ENCODE assay signal across 31 cellular contexts in the genomic region with DNA sequence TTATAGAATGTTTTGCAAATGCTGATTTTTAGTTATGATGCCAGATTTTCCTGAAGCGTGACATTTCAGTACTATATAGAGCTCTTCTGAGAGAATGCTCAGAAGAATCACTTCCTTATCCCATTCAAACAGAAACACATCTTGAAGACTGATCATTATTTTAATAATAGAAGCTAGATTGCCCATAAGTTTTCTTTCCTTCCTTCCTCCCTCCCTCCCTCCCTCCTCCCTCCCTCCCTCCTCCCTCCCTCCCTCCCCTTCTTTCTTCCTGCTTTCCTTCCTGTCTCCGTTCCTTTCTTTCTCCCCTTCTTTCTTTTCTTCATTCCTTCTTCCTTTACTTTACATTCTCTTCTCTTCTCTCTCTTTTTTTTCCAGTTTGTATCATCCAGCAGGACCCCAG.
"Had no signal": no experiment of that assay in that cellular context is flagged by ENCODE, and none has a peak within 500 bp of the region (broad histone marks: within the 10 kb centered on the region; RNA-seq: fewer than 3 reads in every experiment).

No MANE protein-coding gene starts in this region.

- H3K4me3 ChIP-seq: neural progenitor cell, ovary, psoas muscle, skin epidermis, smooth muscle cell, spleen, suprapubic skin, testis, tibial artery, transverse colon, upper lobe of right lung, uterus had no signal

- H2AFZ ChIP-seq: neural progenitor cell, parathyroid adenoma had no signal

- H3K27me3 ChIP-seq: neural progenitor cell, ovary, spleen, suprapubic skin, testis, tibial artery, transverse colon, upper lobe of right lung, uterus had no signal

- H3K36me3 Mint-ChIP-seq: naive thymus-derived CD8-positive, alpha-beta T cell; neural progenitor cell; stimulated activated memory B cell treated with anti-CD40 and anti-IgM and Interleukin-4, amounts not matched to agents 10 μg/mL and 1 μg/mL and 100 μg/mL, for 72 hours; type B pancreatic cell had no signal

- DNase-seq: naive thymus-derived CD8-positive, alpha-beta T cell; occipital lobe; ovary; posterior cingulate gyrus; psoas muscle; right cardiac atrium; spleen; stimulated activated CD4-positive, alpha-beta T cell treated with anti-CD3 and anti-CD28 coated beads, Interleukin-12 subunit alpha, Interleukin-12 subunit beta, amount 100 ng/mL, for 4 hours; stimulated activated CD4-positive, alpha-beta T cell treated with anti-CD3 and anti-CD28 coated beads, Interleukin-1b, Interleukin-23, amount 100 ng/mL, for 48 hours; stimulated activated CD4-positive, alpha-beta T cell treated with anti-CD3 and anti-CD28 coated beads, Interleukin-4, amount 100 ng/mL, for 1 hour; stimulated activated CD4-positive, alpha-beta T cell treated with anti-CD3 and anti-CD28 coated beads, Interleukin-4, amount 100 ng/mL, for 4 hours; stimulated activated CD8-positive, alpha-beta memory T cell treated with anti-CD3 and anti-CD28 coated beads, Interleukin-4, amount 100 ng/mL, for 48 hours; stimulated activated naive CD4-positive, alpha-beta T cell; stimulated activated naive CD8-positive, alpha-beta T cell treated with anti-CD3 and anti-CD28 coated beads, Interleukin-15, amount 100 ng/mL, for 72 hours; stimulated activated naive CD8-positive, alpha-beta T cell treated with anti-CD3 and anti-CD28 coated beads, Interleukin-15, Interleukin-2, amounts not matched to agents 100 U/mL and 50 U/mL, for 24 hours; substantia nigra; testis; tibial artery; transverse colon; upper lobe of right lung; uterus had no signal

- H3K27ac ChIP-seq: neural progenitor cell, ovary, parathyroid adenoma, psoas muscle, skin epidermis, spleen, suprapubic skin, testis, tibial artery, transverse colon, upper lobe of right lung, uterus had no signal

- H3K9me3 Mint-ChIP-seq: neural progenitor cell, type B pancreatic cell had no signal

- H3K9ac ChIP-seq: neural progenitor cell, parathyroid adenoma had no signal

- H3K79me2 ChIP-seq: parathyroid adenoma had no signal

- H3K9me3 ChIP-seq: ovary, psoas muscle, suprapubic skin, testis, tibial artery, transverse colon, upper lobe of right lung, uterus had no signal

- ATAC-seq: naive thymus-derived CD8-positive, alpha-beta T cell; natural killer cell treated with Interleukin-12 subunit alpha and Interleukin-12 subunit beta and Interleukin-15 and Interleukin-18, amount 100 ng/mL, for 72 hours; psoas muscle; right cardiac atrium; sciatic nerve; stimulated activated memory B cell treated with anti-CD40 and anti-IgM and Interleukin-4, amounts not matched to agents 10 μg/mL and 1 μg/mL and 100 μg/mL, for 72 hours; stimulated activated naive CD8-positive, alpha-beta T cell treated with anti-CD3 and anti-CD28 coated beads, Interleukin-15, amount 100 ng/mL, for 72 hours; stimulated activated naive CD8-positive, alpha-beta T cell treated with anti-CD3 and anti-CD28 coated beads, Interleukin-15, Interleukin-2, amounts not matched to agents 100 U/mL and 50 U/mL, for 24 hours; upper lobe of right lung had no signal

- H3K27me3 Mint-ChIP-seq: stimulated activated memory B cell treated with anti-CD40 and anti-IgM and Interleukin-4, amounts not matched to agents 10 μg/mL and 1 μg/mL and 100 μg/mL, for 72 hours; stimulated activated naive CD8-positive, alpha-beta T cell treated with anti-CD3 and anti-CD28 coated beads, Interleukin-15, amount 100 ng/mL, for 72 hours had no signal

- H3K4me3 Mint-ChIP-seq: naive thymus-derived CD8-positive, alpha-beta T cell; natural killer cell treated with Interleukin-12 subunit alpha and Interleukin-12 subunit beta and Interleukin-15 and Interleukin-18, amount 100 ng/mL, for 72 hours; neural progenitor cell; stimulated activated memory B cell treated with anti-CD40 and anti-IgM and Interleukin-4, amounts not matched to agents 10 μg/mL and 1 μg/mL and 100 μg/mL, for 72 hours; stimulated activated naive CD8-positive, alpha-beta T cell treated with anti-CD3 and anti-CD28 coated beads, Interleukin-15, amount 100 ng/mL, for 72 hours; type B pancreatic cell had no signal

- H3K4me1 Mint-ChIP-seq: naive thymus-derived CD8-positive, alpha-beta T cell; stimulated activated memory B cell treated with anti-CD40 and anti-IgM and Interleukin-4, amounts not matched to agents 10 μg/mL and 1 μg/mL and 100 μg/mL, for 72 hours; stimulated activated naive CD8-positive, alpha-beta T cell treated with anti-CD3 and anti-CD28 coated beads, Interleukin-15, amount 100 ng/mL, for 72 hours had no signal

- H3K4me1 ChIP-seq: neural progenitor cell, parathyroid adenoma, psoas muscle, spleen, suprapubic skin, testis, tibial artery, transverse colon, upper lobe of right lung, uterus had no signal

- H3K36me3 ChIP-seq: neural progenitor cell, ovary, spleen, suprapubic skin, tibial artery, transverse colon, upper lobe of right lung, uterus had no signal

- H3K27ac Mint-ChIP-seq: naive thymus-derived CD8-positive, alpha-beta T cell; natural killer cell treated with Interleukin-12 subunit alpha and Interleukin-12 subunit beta and Interleukin-15 and Interleukin-18, amount 100 ng/mL, for 72 hours; neural progenitor cell; progenitor cell of endocrine pancreas; stimulated activated memory B cell treated with anti-CD40 and anti-IgM and Interleukin-4, amounts not matched to agents 10 μg/mL and 1 μg/mL and 100 μg/mL, for 72 hours; stimulated activated naive CD8-positive, alpha-beta T cell treated with anti-CD3 and anti-CD28 coated beads, Interleukin-15, amount 100 ng/mL, for 72 hours; type B pancreatic cell had no signal

- H3K4me2 ChIP-seq: neural progenitor cell, smooth muscle cell had no signal
